In genomic region chr15:28921925-28922711, GRCh38 we compare ENCODE assay signal across 1 cellular context.
TF ChIP-seq lines count a peak whose summit lies in the region.

No MANE protein-coding gene starts in this region.

TF ChIP-seq in HepG2, 621 proteins besides CTCF, POLR2A, EP300 and RAD21 (continued from another document):
- TF ChIP-seq AKNA (CRISPR knock-in tag; IDR thresholded peaks at IDR 0.05; ENCODE audit: borderline replicate concordance) = no peak
- no peak for TF ChIP-seq NFATC3 (CRISPR knock-in tag; IDR thresholded peaks at IDR 0.05)
- no peak for TF ChIP-seq ESRRA (CRISPR knock-in tag; IDR thresholded peaks at IDR 0.05; ENCODE audit: low read depth)
- TF ChIP-seq ARID3A (IDR thresholded peaks at IDR 0.05; ENCODE audit: low read depth, low read length) = no peak
- no peak for TF ChIP-seq CREM (IDR thresholded peaks at IDR 0.05)
- no peak for TF ChIP-seq CREM (CRISPR knock-in tag; IDR thresholded peaks at IDR 0.05)
- TF ChIP-seq EHMT2 (IDR thresholded peaks at IDR 0.05; ENCODE audit: borderline replicate concordance, low read depth, low read length) = no peak
- no peak for TF ChIP-seq REL (CRISPR knock-in tag; conservative IDR thresholded peaks at IDR 0.05)
- TF ChIP-seq NCOA2 (CRISPR knock-in tag; IDR thresholded peaks at IDR 0.05) = no peak
- no peak for TF ChIP-seq JARID2 (CRISPR knock-in tag; IDR thresholded peaks at IDR 0.05; ENCODE audit: insufficient replicate concordance)
- TF ChIP-seq BORCS8-MEF2B (CRISPR knock-in tag; IDR thresholded peaks at IDR 0.05) = no peak
- no peak for TF ChIP-seq ZNF639 (CRISPR knock-in tag; conservative IDR thresholded peaks at IDR 0.05)
- TF ChIP-seq ZNF644 (CRISPR knock-in tag; IDR thresholded peaks at IDR 0.05; ENCODE audit: low read depth) = no peak
- no peak for TF ChIP-seq ZNF232 (CRISPR knock-in tag; IDR thresholded peaks at IDR 0.05; ENCODE audit: borderline replicate concordance)
- TF ChIP-seq ZNF24 (IDR thresholded peaks at IDR 0.05) = no peak
- TF ChIP-seq ARID4A (CRISPR knock-in tag; IDR thresholded peaks at IDR 0.05; ENCODE audit: borderline replicate concordance) = no peak
- TF ChIP-seq, protein P1, sequence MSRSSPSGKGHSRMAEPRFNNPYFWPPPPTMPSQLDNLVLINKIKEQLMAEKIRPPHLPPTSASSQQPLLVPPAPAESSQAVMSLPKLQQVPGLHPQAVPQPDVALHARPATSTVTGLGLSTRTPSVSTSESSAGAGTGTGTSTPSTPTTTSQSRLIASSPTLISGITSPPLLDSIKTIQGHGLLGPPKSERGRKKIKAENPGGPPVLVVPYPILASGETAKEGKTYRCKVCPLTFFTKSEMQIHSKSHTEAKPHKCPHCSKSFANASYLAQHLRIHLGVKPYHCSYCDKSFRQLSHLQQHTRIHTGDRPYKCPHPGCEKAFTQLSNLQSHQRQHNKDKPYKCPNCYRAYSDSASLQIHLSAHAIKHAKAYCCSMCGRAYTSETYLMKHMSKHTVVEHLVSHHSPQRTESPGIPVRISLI (CRISPR knock-in tag; IDR thresholded peaks at IDR 0.05; ENCODE audit: borderline replicate concordance) = no peak
